ENCODE assay signal across 8 cellular contexts in genomic region chr14:21924479-21924878, GRCh38.
DNase-seq lines count a peak whose midpoint lies in the region; ATAC-seq and TF ChIP-seq lines count a peak whose summit lies in the region.

No MANE protein-coding gene starts in this region.

- no peak overlapping the region for H2BK12ac ChIP-seq in mesenchymal stem cell (ENCODE audit: low read length in 2 of 2)

- 57 to 74% methylated on average over 5 of the region's 5 CpGs for WGBS in transverse colon (ENCODE audit: low coverage in 1 of 2), 2 donors
- 71% methylated on average over 4 of the region's 5 CpGs for WGBS in mesenchymal stem cell

- in situ Hi-C loops in transverse colon (cut with MboI; ENCODE audit: low pct_ligation_motif_present in 1 of 4, low pct_unique_long_range_greater_than_20kb in 1 of 4, low sequenced_read_pairs in 3 of 4), result no loop called here

- H2AFZ ChIP-seq in mesenchymal stem cell (ENCODE audit: low read depth, low read length), result no peak overlapping the region

- H3K4ac ChIP-seq in mesenchymal stem cell (ENCODE audit: low read depth in 1 of 2, low read length in 2 of 2), result no peak overlapping the region

- H3K36me3 ChIP-seq in transverse colon (no peaks in the 10 kb centered on the region), mesenchymal stem cell (ENCODE audit: control insufficient read depth in 1 of 2, insufficient read depth in 2 of 2, low read depth in 1 of 2, low read length in 2 of 2) (no peaks in the 10 kb centered on the region)

- H4K8ac ChIP-seq in mesenchymal stem cell (ENCODE audit: low read length), result no peak overlapping the region

- H3K18ac ChIP-seq in mesenchymal stem cell (ENCODE audit: low read depth in 1 of 2, low read length in 2 of 2), result no peak overlapping the region

- H3K9me3 ChIP-seq in transverse colon (no peaks in the 10 kb centered on the region), mesenchymal stem cell (ENCODE audit: control insufficient read depth, low read length) (no peaks in the 10 kb centered on the region)

- no peaks in the 10 kb centered on the region for H3K27me3 ChIP-seq in transverse colon
- no peaks in the 10 kb centered on the region for H3K27me3 ChIP-seq in mesenchymal stem cell (ENCODE audit: control insufficient read depth in 1 of 2, insufficient read depth in 1 of 2, low read length in 2 of 2)

- H3K4me3 ChIP-seq in transverse colon (no peak overlapping the region), mesenchymal stem cell (ENCODE audit: insufficient read depth in 1 of 2, low read depth in 1 of 2, low read length in 2 of 2) (no peak overlapping the region)

- no peaks in the 10 kb centered on the region for H3K4me1 ChIP-seq in transverse colon
- H3K4me1 ChIP-seq in mesenchymal stem cell (ENCODE audit: control insufficient read depth, insufficient read depth, low read depth, low read length), result no peaks in the 10 kb centered on the region

- H3K27ac ChIP-seq in transverse colon (peak overlapping the region in 2 of 4 donors; percentile 38 to 44), mesenchymal stem cell (ENCODE audit: low read length, poor library complexity, severe bottlenecking) (no peak overlapping the region)

- ATAC-seq in GM21619 (IDR thresholded peaks at IDR 0.05; ENCODE audit: unreplicated experiment), result peak; percentile 94

- no peak overlapping the region for H3K14ac ChIP-seq in mesenchymal stem cell (ENCODE audit: low read length in 2 of 2)

- H2BK5ac ChIP-seq in mesenchymal stem cell (ENCODE audit: low read depth, low read length, poor library complexity, severe bottlenecking), result no peak overlapping the region

- H3K23ac ChIP-seq in mesenchymal stem cell (ENCODE audit: low read length in 2 of 2), result no peak overlapping the region

- intact Hi-C loops in transverse colon (cut with DNase I; ENCODE audit: low total_unique reads), result no loop called here

- DNase-seq in CD1c-positive myeloid dendritic cell (ENCODE audit: extremely low spot score), result peak; percentile 34
- DNase-seq in T-helper 1 cell, result peak; percentile 20 to 78 (median 52)
- peak; percentile 50 for DNase-seq in effector CD4-positive, alpha-beta T cell
- DNase-seq in transverse colon, result peak; percentile 42
- no peak for DNase-seq in NCI-H1092 (lab: John Stamatoyannopoulos, UW)
- no peak for DNase-seq in mesenchymal stem cell
- DNase-seq in DMS79 treated with DMSO at 0.1 percent for 48 hours (lab: John Stamatoyannopoulos, UW), result no peak

- no peaks in the 10 kb centered on the region for H3K79me1 ChIP-seq in mesenchymal stem cell (replicated peaks; ENCODE audit: low read length, poor library complexity, severe bottlenecking)

- no peak overlapping the region for H2AK5ac ChIP-seq in mesenchymal stem cell (ENCODE audit: low read length, severe bottlenecking)

- H2BK120ac ChIP-seq in mesenchymal stem cell (ENCODE audit: low read depth, low read length), result no peak overlapping the region

- H3K9ac ChIP-seq in mesenchymal stem cell (ENCODE audit: low read length), result no peak overlapping the region

- no peak overlapping the region for H3K4me2 ChIP-seq in mesenchymal stem cell (ENCODE audit: low read length, poor library complexity, severe bottlenecking)

- no peak for TF ChIP-seq EP300 in transverse colon (IDR thresholded peaks at IDR 0.05; ENCODE audit: low read depth)

- TF ChIP-seq CTCF in transverse colon (IDR thresholded peaks at IDR 0.05), result no peak

- H2BK15ac ChIP-seq in mesenchymal stem cell (ENCODE audit: low read depth, poor library complexity, severe bottlenecking), result no peak overlapping the region

- H4K91ac ChIP-seq in mesenchymal stem cell (ENCODE audit: low read length), result no peak overlapping the region

- no peak for TF ChIP-seq POLR2A in transverse colon (IDR thresholded peaks at IDR 0.05)

Comparison
In these comparisons a context has a peak if more than half of its experiments do, and no peak if none do; other contexts are left out.
1. DNase-seq: peak in CD1c-positive myeloid dendritic cell (single experiment), T-helper 1 cell (5 of 5), effector CD4-positive, alpha-beta T cell (single experiment) and transverse colon (single experiment); none in NCI-H1092 (single experiment), mesenchymal stem cell (single experiment) and DMS79 treated with DMSO at 0.1 percent for 48 hours (single experiment).